Comparison of ENCODE assay signal across 9 cellular contexts in the genomic region with DNA sequence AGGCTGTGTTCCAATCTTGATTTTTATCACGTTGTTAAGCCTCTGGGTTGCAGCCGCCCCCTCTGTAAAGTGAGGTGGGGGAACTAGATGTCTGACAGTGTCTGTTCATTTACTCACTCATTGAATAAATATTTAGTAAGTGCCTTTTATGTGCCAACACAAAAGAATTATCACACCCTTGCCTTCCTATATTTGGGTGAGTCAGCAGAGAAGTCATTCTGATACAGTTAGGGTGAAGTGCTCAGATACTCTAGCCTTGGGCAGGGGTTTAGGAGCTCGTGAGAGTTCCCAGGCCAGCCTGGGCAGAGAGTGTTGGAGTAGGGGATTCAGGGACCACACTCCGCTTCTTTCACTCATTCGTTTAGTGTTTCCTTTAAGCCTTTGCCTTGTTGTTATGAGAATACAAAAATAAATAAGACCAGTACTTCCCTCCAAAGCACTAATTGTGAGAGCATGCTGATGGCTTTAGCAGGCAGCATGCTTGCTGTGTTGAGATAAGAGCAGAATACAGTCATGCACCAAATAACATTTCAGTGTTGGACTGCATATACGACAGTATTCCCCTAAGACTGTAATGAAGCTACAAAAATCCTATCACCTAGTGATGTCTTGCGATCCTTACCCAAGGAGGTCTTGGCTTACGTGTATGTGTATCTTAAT.
DNase-seq lines count a peak whose midpoint lies in the region; ATAC-seq and TF ChIP-seq lines count a peak whose summit lies in the region.
"Had no signal": no experiment of that assay in that cellular context is flagged by ENCODE, and none has a peak within 500 bp of the region (broad histone marks: within the 10 kb centered on the region; RNA-seq: fewer than 3 reads in every experiment).

No MANE protein-coding gene starts in this region.

- peak overlapping the region; percentile 38 for H3K4me2 ChIP-seq in PC-9

- H3K36me3 Mint-ChIP-seq in chondrocyte (ENCODE audit: low read depth), result peaks cover 1% of the 10 kb centered on the region
- H3K36me3 Mint-ChIP-seq in osteocyte (ENCODE audit: unreplicated experiment), result peaks cover 9% of the 10 kb centered on the region

- H3K27ac ChIP-seq in PC-9, result peak overlapping the region; percentile 22
- H3K27ac ChIP-seq: upper lobe of right lung had no signal

- CTCF ChIA-PET in PC-9 (lab: Charles Lee), result no interaction called here

- no peaks in the 10 kb centered on the region for H3K9me2 ChIP-seq in PC-9 (ENCODE audit: insufficient read depth)

- BruUV-seq in PC-9 (replicated peaks; lab: Mats Ljungman, UMichigan), result no TSS peak

- TF ChIP-seq CTCF in PC-9 (conservative IDR thresholded peaks at IDR 0.05), result no peak
- no peak for TF ChIP-seq CTCF in chondrocyte (IDR thresholded peaks at IDR 0.05)
- no peak for TF ChIP-seq CTCF in osteocyte (IDR thresholded peaks at IDR 0.05)

- ATAC-seq in HG03196 (IDR thresholded peaks at IDR 0.05; ENCODE audit: unreplicated experiment), result no peak
- no peak for ATAC-seq in GM18861 (IDR thresholded peaks at IDR 0.05; ENCODE audit: unreplicated experiment)
- ATAC-seq: upper lobe of right lung had no signal

- H4K20me1 ChIP-seq in PC-9 (ENCODE audit: insufficient read depth), result no peaks in the 10 kb centered on the region

- H3K27ac Mint-ChIP-seq in chondrocyte (ENCODE audit: unreplicated experiment), result peak overlapping the region; percentile 74
- peak overlapping the region; percentile 27 for H3K27ac Mint-ChIP-seq in osteocyte (ENCODE audit: unreplicated experiment)

- POLR2A ChIA-PET in PC-9 (lab: Charles Lee; ENCODE audit: unreplicated experiment), result no interaction called here

- no peak overlapping the region for H3K4me3 Mint-ChIP-seq in chondrocyte (ENCODE audit: unreplicated experiment)
- H3K4me3 Mint-ChIP-seq in osteocyte (ENCODE audit: unreplicated experiment), result no peak overlapping the region

- DNase-seq in NCI-H748 (lab: John Stamatoyannopoulos, UW; ENCODE audit: unreplicated experiment), result peak; percentile 22
- no peak for DNase-seq in NCI-H748 treated with DMSO at 0.1 percent for 48 hours (lab: John Stamatoyannopoulos, UW)
- DNase-seq in PC-9, result peak; percentile 3 to 70
- no peak for DNase-seq in chondrocyte (ENCODE audit: low spot score)
- no peak for DNase-seq in osteocyte (ENCODE audit: extremely low spot score, unreplicated experiment)
- no peak for DNase-seq in 8988T
- DNase-seq: upper lobe of right lung had no signal

- intact Hi-C loops in PC-9 (cut with micrococcal nuclease; ENCODE audit: unreplicated experiment), result no loop called here

- H3F3A ChIP-seq in PC-9 (ENCODE audit: insufficient read depth, low read depth), result peaks cover 10% of the 10 kb centered on the region; the same call in 1 of the 2 replicates

- peaks cover 85% of the 10 kb centered on the region for H3K79me2 ChIP-seq in PC-9 (ENCODE audit: low read depth)

- no peaks in the 10 kb centered on the region for H3K9me3 ChIP-seq in PC-9 (ENCODE audit: insufficient read depth, low read depth)
- H3K9me3 ChIP-seq: upper lobe of right lung had no signal

- H3K27me3 ChIP-seq in PC-9 (ENCODE audit: insufficient read depth, low read depth), result no peaks in the 10 kb centered on the region
- H3K27me3 ChIP-seq: upper lobe of right lung had no signal

- peaks cover 34% of the 10 kb centered on the region for H3K4me1 ChIP-seq in PC-9 (replicated peaks; ENCODE audit: insufficient read depth)

- H2AFZ ChIP-seq in PC-9, result no peak overlapping the region

- no peaks in the 10 kb centered on the region for H3K9me3 Mint-ChIP-seq in chondrocyte (ENCODE audit: low read depth)
- no peaks in the 10 kb centered on the region for H3K9me3 Mint-ChIP-seq in osteocyte (ENCODE audit: unreplicated experiment)

- H3K36me3 ChIP-seq in PC-9 (ENCODE audit: low read depth), result no peaks in the 10 kb centered on the region
- H3K36me3 ChIP-seq: upper lobe of right lung had no signal

- H3K27me3 Mint-ChIP-seq in chondrocyte (ENCODE audit: low read depth) (no peaks in the 10 kb centered on the region), osteocyte (ENCODE audit: unreplicated experiment) (no peaks in the 10 kb centered on the region)

- H3K4me1 Mint-ChIP-seq in chondrocyte (ENCODE audit: low read depth), result peaks cover 72% of the 10 kb centered on the region
- H3K4me1 Mint-ChIP-seq in osteocyte (ENCODE audit: unreplicated experiment), result peaks cover 54% of the 10 kb centered on the region

- no peak overlapping the region for H3K4me3 ChIP-seq in PC-9
- H3K4me3 ChIP-seq: upper lobe of right lung had no signal

Comparison
In these comparisons a context has a peak if more than half of its experiments do, and no peak if none do; other contexts are left out.
1. DNase-seq: peak in NCI-H748 (single experiment) and PC-9 (2 of 2); none in NCI-H748 treated with DMSO at 0.1 percent for 48 hours (single experiment), chondrocyte (single experiment), osteocyte (single experiment) and 8988T (single experiment).